28 cellular contexts compared by ENCODE assay signal in genomic region chr1:25342846-25343245, GRCh38.
"Had no signal": no experiment of that assay in that cellular context is flagged by ENCODE, and none has a peak within 500 bp of the region (broad histone marks: within the 10 kb centered on the region; RNA-seq: fewer than 3 reads in every experiment).

No MANE protein-coding gene starts in this region.

- DNase-seq: activated B cell treated with CpG ODN at 0.5 μM for 24 hours; activated CD4-positive, alpha-beta T cell treated with anti-CD3 and anti-CD28 coated beads for 36 hours; activated CD4-positive, alpha-beta T cell treated with anti-CD3 and anti-CD28 coated beads, Interleukin-2, amount 50 U/mL, for 4 hours; activated CD8-positive, alpha-beta memory T cell treated with anti-CD3 and anti-CD28 coated beads for 24 hours; activated CD8-positive, alpha-beta memory T cell treated with anti-CD3 and anti-CD28 coated beads, Interleukin-2, amount 50 U/mL, for 4 hours; activated naive CD4-positive, alpha-beta T cell; activated T-cell treated with anti-CD3 and anti-CD28 coated beads, Interleukin-2, amount 50 U/mL, for 24 hours; adrenal gland; effector memory CD8-positive, alpha-beta T cell; glutamatergic neuron; immature natural killer cell; lower lobe of right lung; natural killer cell; ovary; stimulated activated CD4-positive, alpha-beta T cell treated with anti-CD3 and anti-CD28 coated beads, Interleukin-12 subunit alpha, Interleukin-12 subunit beta, amount 100 ng/mL, for 4 hours; T1000; transverse colon; uterus had no signal

- H3K4me3 ChIP-seq: adrenal gland, breast epithelium, hepatocyte, lower lobe of right lung, ovary, prostate gland, transverse colon, uterus had no signal

- H3K27me3 ChIP-seq: adrenal gland, breast epithelium, hepatocyte, ovary, transverse colon, uterus had no signal

- H3K27ac ChIP-seq: breast epithelium, hepatocyte, lower lobe of right lung, ovary, prostate gland, transverse colon, uterus had no signal

- FAIRE-seq: colon, endothelial cell of umbilical vein, frontal cortex had no signal

- H3K4me1 ChIP-seq: prostate gland had no signal

- H3K36me3 ChIP-seq: breast epithelium, ovary, prostate gland, uterus had no signal

- H2AFZ ChIP-seq: hepatocyte had no signal

- ATAC-seq: activated CD4-positive, alpha-beta T cell treated with anti-CD3 and anti-CD28 coated beads for 36 hours; activated T-helper 17 cell treated with anti-CD3 and anti-CD28 coated beads, Interleukin-2, amount 50 U/mL, for 72 hours; effector memory CD8-positive, alpha-beta T cell; esophagus mucosa; left lobe of liver; lower lobe of right lung; natural killer cell; stimulated activated memory B cell treated with anti-CD40 and anti-IgM and Interleukin-4, amounts not matched to agents 10 μg/mL and 1 μg/mL and 100 μg/mL, for 72 hours had no signal

- H3K9me3 ChIP-seq: adrenal gland, breast epithelium, lower lobe of right lung, ovary, prostate gland, transverse colon, uterus had no signal

- H3K4me2 ChIP-seq: hepatocyte had no signal
